ENCODE assay signal across 16 cellular contexts in genomic region chr1:236010443-236010842, GRCh38. TPM values are rescaled to one million over a fixed set of nuclear protein-coding genes. Genes with fewer than 3 reads are reported as not detected.
DNase-seq lines count a peak whose midpoint lies in the region; ATAC-seq, FAIRE-seq and TF ChIP-seq lines count a peak whose summit lies in the region.
"Had no signal": no experiment of that assay in that cellular context is flagged by ENCODE, and none has a peak within 500 bp of the region (broad histone marks: within the 10 kb centered on the region; RNA-seq: fewer than 3 reads in every experiment).

No MANE protein-coding gene starts in this region.

- H3K36me3 Mint-ChIP-seq in activated T-cell treated with anti-CD3 and anti-CD28 coated beads, Interleukin-2, amount 50 U/mL, for 24 hours (ENCODE audit: low read depth): no peaks in the 10 kb centered on the region
- H3K36me3 Mint-ChIP-seq: activated naive CD8-positive, alpha-beta T cell treated with anti-CD3 and anti-CD28 coated beads, Interleukin-2, amount 10 ng/mL, durations not matched to agents 7 days and 5 days had no signal

- FAIRE-seq in K562 (lab: Jason Lieb, UNC): no peak
- FAIRE-seq: RCC 7860 had no signal

- no peak overlapping the region for H3K9ac ChIP-seq in K562 (ENCODE audit: insufficient read depth in 1 of 2, low read depth in 2 of 2, low read length in 2 of 2)

- no peak overlapping the region for H3K4me2 ChIP-seq in K562 (ENCODE audit: insufficient read depth, low read length)

- H3K27me3 ChIP-seq in ACC112 (ENCODE audit: insufficient read depth, low read length): no peaks in the 10 kb centered on the region
- peaks cover 4 to 29% of the 10 kb centered on the region in 2 experiments; a peak in 3 of 5 replicates for H3K27me3 ChIP-seq in K562 (ENCODE audit: control insufficient read depth in 2 of 2, insufficient read depth in 2 of 2, low read length in 2 of 2)
- H3K27me3 ChIP-seq in right cardiac atrium (ENCODE audit: control insufficient read depth, insufficient read depth): no peaks in the 10 kb centered on the region
- H3K27me3 ChIP-seq: ovary had no signal

- intact Hi-C loops in K562 (cut with micrococcal nuclease): no loop called here
- intact Hi-C loops in right cardiac atrium (cut with DNase I): no loop called here
- intact Hi-C loops in sciatic nerve (cut with DNase I): no loop called here

- no peak overlapping the region for H3K4me3 Mint-ChIP-seq in activated T-cell treated with anti-CD3 and anti-CD28 coated beads, Interleukin-2, amount 50 U/mL, for 24 hours
- H3K4me3 Mint-ChIP-seq: activated naive CD8-positive, alpha-beta T cell treated with anti-CD3 and anti-CD28 coated beads, Interleukin-2, amount 10 ng/mL, durations not matched to agents 7 days and 5 days had no signal

- no peaks in the 10 kb centered on the region for H3K79me2 ChIP-seq in ACC112 (ENCODE audit: control insufficient read depth, insufficient read depth, low read length, unreplicated experiment)
- H3K79me2 ChIP-seq in K562 (ENCODE audit: control insufficient read depth, insufficient read depth, low read length): no peaks in the 10 kb centered on the region

- H2AFZ ChIP-seq in ACC112 (ENCODE audit: low read length, unreplicated experiment) (no peak overlapping the region), K562 (ENCODE audit: low read depth, low read length) (no peak overlapping the region)

- H3K4me1 ChIP-seq in ACC112 (ENCODE audit: control insufficient read depth, insufficient read depth, low read length, unreplicated experiment): peaks cover 28% of the 10 kb centered on the region
- H3K4me1 ChIP-seq in K562 (replicated peaks in 1 of 2; ENCODE audit: control insufficient read depth in 2 of 2, insufficient read depth in 2 of 2, low read length in 2 of 2): no peaks in the 10 kb centered on the region
- peaks cover 10% of the 10 kb centered on the region for H3K4me1 ChIP-seq in right cardiac atrium (ENCODE audit: control insufficient read depth, insufficient read depth, low read length)

- H3K9me3 ChIP-seq in K562 (replicated peaks; ENCODE audit: control insufficient read depth, insufficient read depth, low read depth, low read length): no peaks in the 10 kb centered on the region
- H3K9me3 ChIP-seq in right cardiac atrium (ENCODE audit: control insufficient read depth, low read length): no peaks in the 10 kb centered on the region
- H3K9me3 ChIP-seq: ovary had no signal

- POLR2A ChIA-PET in K562 (lab: Yijun Ruan, JAX): no interaction called here

- no peaks in the 10 kb centered on the region for H3K9me1 ChIP-seq in K562 (ENCODE audit: control insufficient read depth, insufficient read depth, low read length)

- H3K27me3 Mint-ChIP-seq in activated T-cell treated with anti-CD3 and anti-CD28 coated beads, Interleukin-2, amount 50 U/mL, for 24 hours: no peaks in the 10 kb centered on the region

- no peak overlapping the region for H3K27ac Mint-ChIP-seq in activated T-cell treated with anti-CD3 and anti-CD28 coated beads, Interleukin-2, amount 50 U/mL, for 24 hours
- H3K27ac Mint-ChIP-seq: activated naive CD8-positive, alpha-beta T cell treated with anti-CD3 and anti-CD28 coated beads, Interleukin-2, amount 10 ng/mL, durations not matched to agents 7 days and 5 days had no signal

- ATAC-seq in K562 (no peak), right cardiac atrium (no peak), sciatic nerve (peak; percentile 24)

- BruUV-seq in K562 (replicated peaks; lab: Mats Ljungman, UMichigan): no TSS peak

- TF ChIP-seq EP300 in K562 (IDR thresholded peaks at IDR 0.05; ENCODE audit: low read length): no peak

- TF ChIP-seq CTCF in K562 (IDR thresholded peaks at IDR 0.05 in 2 of 3, conservative IDR thresholded peaks at IDR 0.05 in 1 of 3; ENCODE audit: insufficient read depth in 2 of 3, low read depth in 1 of 3, low read length in 3 of 3): no peak

- DNase-seq in K562 (ENCODE audit: extremely low read depth in 1 of 4, low spot score in 3 of 4): no peak
- DNase-seq in right cardiac atrium: no peak
- no peak for DNase-seq in sciatic nerve (ENCODE audit: low spot score)
- no peak for DNase-seq in activated CD4-positive, alpha-beta T cell treated with anti-CD3 and anti-CD28 coated beads, Interleukin-2, amount 50 U/mL, for 1 hour
- DNase-seq in AML-193 (lab: John Stamatoyannopoulos, UW): no peak
- no peak for DNase-seq in stimulated activated CD4-positive, alpha-beta T cell treated with anti-CD3 and anti-CD28 coated beads, Interleukin-1b, Interleukin-23, amount 100 ng/mL, for 48 hours
- no peak for DNase-seq in activated T-cell treated with anti-CD3 and anti-CD28 coated beads, Interleukin-2, amount 50 U/mL, for 24 hours
- DNase-seq: ACHN; activated naive CD8-positive, alpha-beta T cell treated with anti-CD3 and anti-CD28 coated beads, Interleukin-2, amount 10 ng/mL, durations not matched to agents 7 days and 5 days; erythroblast; Kasumi-1; NCI-H1694 treated with DMSO at 0.1 percent for 48 hours; ovary; T-helper 2 cell had no signal

- peaks cover 20% of the 10 kb centered on the region; the same call in 1 of the 2 replicates for H3K36me3 ChIP-seq in ACC112 (ENCODE audit: insufficient read depth, low read length)
- no peaks in the 10 kb centered on the region for H3K36me3 ChIP-seq in K562 (ENCODE audit: control insufficient read depth, insufficient read depth, low read length)
- H3K36me3 ChIP-seq: ovary had no signal

- in situ Hi-C loops in K562 (cut with MboI): no loop called here

- no peak for TF ChIP-seq POLR2A in K562 (conservative IDR thresholded peaks at IDR 0.05)

- TF ChIP-seq RAD21 in K562 (CRISPR knock-in tag; conservative IDR thresholded peaks at IDR 0.05 in 1 of 2, IDR thresholded peaks at IDR 0.05 in 1 of 2): no peak

- no peaks in the 10 kb centered on the region for H3K9me3 Mint-ChIP-seq in activated T-cell treated with anti-CD3 and anti-CD28 coated beads, Interleukin-2, amount 50 U/mL, for 24 hours
- H3K9me3 Mint-ChIP-seq: activated naive CD8-positive, alpha-beta T cell treated with anti-CD3 and anti-CD28 coated beads, Interleukin-2, amount 10 ng/mL, durations not matched to agents 7 days and 5 days had no signal

- H3K4me1 Mint-ChIP-seq in activated T-cell treated with anti-CD3 and anti-CD28 coated beads, Interleukin-2, amount 50 U/mL, for 24 hours (ENCODE audit: low read depth): no peaks in the 10 kb centered on the region

- no peaks in the 10 kb centered on the region for H4K20me1 ChIP-seq in K562 (replicated peaks; ENCODE audit: control insufficient read depth, insufficient read depth, low read length)

- H3K4me3 ChIP-seq in ACC112 (ENCODE audit: low read depth, low read length) (no peak overlapping the region), K562 (no peak overlapping the region), right cardiac atrium (ENCODE audit: low read length) (no peak overlapping the region)
- H3K4me3 ChIP-seq: ovary had no signal

- H3K27ac ChIP-seq in ACC112 (ENCODE audit: low read depth, low read length): peak overlapping the region; percentile 98
- no peak overlapping the region for H3K27ac ChIP-seq in K562 (ENCODE audit: extremely low read depth, low read depth, low read length)
- H3K27ac ChIP-seq in right cardiac atrium (ENCODE audit: low read length): peak overlapping the region; percentile 18

- WGBS in K562 (ENCODE audit: insufficient coverage, low coverage, missing lambda C conversion rate): 2% methylated on average over 7 of the region's 7 CpGs
- 89% methylated on average over 7 of the region's 7 CpGs for WGBS in right cardiac atrium

- CTCF ChIA-PET in K562 (lab: Yijun Ruan, JAX; ENCODE audit: low intra/inter-chr PET ratio): no interaction called here

RNA-seq across cellular contexts. Expression of gene NID1, which starts 54.4 kb away (rescaled TPM):
- not detected in 2 replicates for total RNA-seq in K562 (2011; cell fraction: chromatin; rRNA removed; ENCODE audit: low replicate concordance)
- not detected in 2 replicates for total RNA-seq in K562 (2011; cell fraction: nucleolus; rRNA removed)
- not detected in 2 replicates for total RNA-seq in K562 (2011; cell fraction: nucleoplasm; rRNA removed)
- total RNA-seq in K562 (2014; rRNA removed) (not detected in 2 replicates), K562 (2014; rRNA removed; fragmentation: Illumina TruSeq; extraction: Trizol) (not detected in 2 replicates), K562 (2015; rRNA removed; fragmentation: Illumina TruSeq; extraction: Trizol) (not detected in 2 replicates), K562 (2021) (0.22 and 0.27 TPM in 2 replicates), right cardiac atrium (100 to 1,000 TPM in 1 of 4 donors, 10 to 100 TPM in 3; 31.3 to 107 (median 58.1) TPM), sciatic nerve (87.6 TPM)
- polyA plus RNA-seq in K562 (2011; rRNA removed) (not detected in 2 replicates), K562 (2014; fragmentation: Illumina TruSeq; extraction: Trizol) (not detected in 2 replicates), K562 (2014; fragmentation: Nextera tagmentation; extraction: Ambion mirVana) (not detected), K562 (2014; rRNA removed) (not detected in 2 replicates), right cardiac atrium (24.4 TPM)
- 0.01 TPM in 1 of 2 replicates, not detected in the other for polyA plus RNA-seq in K562 (2011; cell fraction: cytosol; rRNA removed)
- not detected in 2 replicates for polyA plus RNA-seq in K562 (2011; cell fraction: nucleus; rRNA removed)
- not detected in 2 replicates for polyA plus RNA-seq in K562 (2012)
- polyA minus RNA-seq in K562 (2011; rRNA and poly(A)+ RNA removed): not detected in 2 replicates
- polyA minus RNA-seq in K562 (2011; cell fraction: cytosol; rRNA and poly(A)+ RNA removed): 0.46 TPM in 1 of 2 replicates, not detected in the other
- not detected in 2 replicates for polyA minus RNA-seq in K562 (2011; cell fraction: nucleus; rRNA and poly(A)+ RNA removed)

Comparison
In these comparisons a context has a peak if more than half of its experiments do, and no peak if none do; other contexts are left out.
1. RNA of gene NID1, which starts 54.4 kb away (total RNA-seq): 87.6 TPM in sciatic nerve (single experiment) and 31.3 to 107 TPM in right cardiac atrium; 0.22 to 0.27 TPM in K562; every median in the first group is over 10 times any median in the second.